Comparison of ENCODE assay signal across 11 cellular contexts in genomic region chr6:33061987-33062386, GRCh38. TPM values are rescaled to one million over a fixed set of nuclear protein-coding genes. Genes with fewer than 3 reads are reported as not detected.
A peak's percentile ranks its signal among the peaks of the same experiment; 100 is the strongest.
DNase-seq lines count a peak whose midpoint lies in the region; ATAC-seq and TF ChIP-seq lines count a peak whose summit lies in the region.
"Had no signal": no experiment of that assay in that cellular context is flagged by ENCODE, and none has a peak within 500 bp of the region (broad histone marks: within the 10 kb centered on the region; RNA-seq: fewer than 3 reads in every experiment).

No MANE protein-coding gene starts in this region.

- DNase-seq in H4 (ENCODE audit: low spot score) (peak; percentile 62), fibroblast of mammary gland (ENCODE audit: low read depth) (peak; percentile 48), NCI-H526 treated with DMSO at 0.1 percent for 48 hours (lab: John Stamatoyannopoulos, UW) (no peak)
- DNase-seq: activated effector memory CD4-positive, alpha-beta T cell treated with Interleukin-2 at 50 U/mL for 16 hours; NCI-H2081 treated with DMSO at 0.1 percent for 48 hours; T-helper 9 cell had no signal

- H3K9me2 ChIP-seq in DOHH2 (replicated peaks; ENCODE audit: control insufficient read depth, low read length), result no peaks in the 10 kb centered on the region

- H3K27me3 ChIP-seq in DOHH2 (ENCODE audit: control insufficient read depth, low read length) (no peaks in the 10 kb centered on the region), OCI-LY3 (ENCODE audit: low read depth, low read length) (no peaks in the 10 kb centered on the region)

- H3K27ac ChIP-seq in DOHH2 (ENCODE audit: low read depth, low read length) (peak overlapping the region; percentile 72), OCI-LY3 (ENCODE audit: low read length) (peak overlapping the region; percentile 44)

- TF ChIP-seq CTCF in DOHH2 (IDR thresholded peaks at IDR 0.05; ENCODE audit: low read depth, low read length, poor library complexity, severe bottlenecking) (no peak), OCI-LY3 (IDR thresholded peaks at IDR 0.05; ENCODE audit: low read depth, low read length) (no peak), fibroblast of mammary gland (conservative IDR thresholded peaks at IDR 0.05; ENCODE audit: control insufficient read depth, insufficient read depth, low read depth, low read length) (no peak)

- ATAC-seq in HG03025 (IDR thresholded peaks at IDR 0.05; ENCODE audit: low FRiP score, unreplicated experiment), result no peak
- no peak for ATAC-seq in HG03432 (IDR thresholded peaks at IDR 0.05; ENCODE audit: unreplicated experiment)
- ATAC-seq in HG02970 (IDR thresholded peaks at IDR 0.05; ENCODE audit: low FRiP score, unreplicated experiment), result no peak

- H3K4me2 ChIP-seq in DOHH2 (ENCODE audit: low read length) (peak overlapping the region; percentile 44), OCI-LY3 (ENCODE audit: low read length) (no peak overlapping the region)

- H3K9me3 ChIP-seq in DOHH2 (ENCODE audit: control insufficient read depth, insufficient read depth, low read length), result peaks cover 16% of the 10 kb centered on the region; the same call in 1 of the 2 replicates
- no peaks in the 10 kb centered on the region for H3K9me3 ChIP-seq in OCI-LY3 (ENCODE audit: insufficient read depth, low read length)

- H3K36me3 ChIP-seq in DOHH2 (ENCODE audit: control insufficient read depth, low read length) (peaks cover 45% of the 10 kb centered on the region), OCI-LY3 (replicated peaks; ENCODE audit: low read depth, low read length) (peaks cover 24% of the 10 kb centered on the region)

- no peak overlapping the region for H3K9ac ChIP-seq in OCI-LY3 (ENCODE audit: low read length)

- no peak overlapping the region for H2AFZ ChIP-seq in OCI-LY3 (ENCODE audit: low read depth, low read length)

- H4K20me1 ChIP-seq in DOHH2 (ENCODE audit: control insufficient read depth, insufficient read depth, low read depth, low read length), result no peaks in the 10 kb centered on the region
- no peaks in the 10 kb centered on the region for H4K20me1 ChIP-seq in OCI-LY3 (ENCODE audit: insufficient read depth, low read length)

- H3F3A ChIP-seq in DOHH2 (ENCODE audit: control insufficient read depth, insufficient read depth), result peaks cover 18% of the 10 kb centered on the region

- peak overlapping the region; percentile 44 for H3K4me3 ChIP-seq in DOHH2 (ENCODE audit: low read length)
- no peak overlapping the region for H3K4me3 ChIP-seq in OCI-LY3 (ENCODE audit: low read length)
- H3K4me3 ChIP-seq in fibroblast of mammary gland (ENCODE audit: control insufficient read depth, low read depth, low read length), result no peak overlapping the region

- no peaks in the 10 kb centered on the region for H3K79me2 ChIP-seq in DOHH2 (ENCODE audit: control insufficient read depth, low read length)
- H3K79me2 ChIP-seq in OCI-LY3 (ENCODE audit: low read length), result no peaks in the 10 kb centered on the region

- H3K4me1 ChIP-seq in DOHH2 (ENCODE audit: control insufficient read depth, low read length), result peaks cover 31% of the 10 kb centered on the region
- H3K4me1 ChIP-seq in OCI-LY3 (ENCODE audit: low read length), result peaks cover 24% of the 10 kb centered on the region

RNA-seq across cellular contexts. Expression of gene HLA-DPA1, which starts 11.5 kb away (rescaled TPM):
- total RNA-seq in H4 (2014; rRNA removed; shearing (Covaris generic)), result 5.2 and 5.4 TPM in 2 replicates

RNA-seq across cellular contexts. Expression of gene HLA-DPB1, which starts 13.8 kb away (rescaled TPM):
- total RNA-seq in H4 (2014; rRNA removed; shearing (Covaris generic)), result 25.4 and 47.3 TPM in 2 replicates

RNA-seq across cellular contexts. Expression of gene HLA-DOA, which starts 52.6 kb away (rescaled TPM):
- total RNA-seq in H4 (2014; rRNA removed; shearing (Covaris generic)), result 0.14 TPM in 1 of 2 replicates, not detected in the other
